8 cellular contexts compared by ENCODE assay signal in the genomic region with DNA sequence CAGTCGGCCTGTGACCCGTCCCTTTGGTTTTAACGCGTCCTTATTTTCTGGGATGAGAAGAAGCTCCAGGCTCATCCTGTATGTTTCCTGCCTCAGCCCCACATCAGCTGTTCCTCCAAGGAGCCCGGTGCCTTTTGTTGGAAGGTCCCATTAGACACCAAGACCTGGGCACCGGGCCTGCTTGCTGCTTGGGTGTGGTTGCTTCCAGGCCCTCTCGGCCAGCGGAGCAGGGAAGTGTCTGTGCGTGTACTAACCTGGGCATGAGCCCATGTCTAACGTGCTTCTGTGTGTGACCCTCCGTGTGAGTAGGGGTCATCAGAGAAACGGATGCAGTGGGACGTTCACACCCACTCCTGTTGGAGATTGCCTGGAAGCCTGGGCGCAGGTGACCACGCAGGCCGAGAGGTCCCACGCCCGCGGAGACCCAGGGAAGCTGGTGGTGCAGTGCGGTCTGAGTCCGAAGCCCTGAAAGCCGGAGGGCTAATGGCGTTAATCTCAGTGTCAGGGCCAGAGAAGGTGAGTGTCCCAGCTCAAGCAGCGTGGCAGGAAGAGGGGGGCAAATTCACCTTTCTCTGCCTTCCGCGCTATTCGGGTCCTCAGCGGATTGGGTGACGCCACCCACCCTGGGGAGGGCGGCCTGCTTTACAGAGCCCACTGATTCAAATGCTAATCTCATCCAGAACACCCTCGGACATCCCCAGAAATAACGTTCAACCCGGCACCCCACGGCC.
DNase-seq lines count a peak whose midpoint lies in the region; ATAC-seq, FAIRE-seq and TF ChIP-seq lines count a peak whose summit lies in the region.
"Not testable (repeated sequence)": the region's sequence is repeated elsewhere in the genome, so short reads cannot be mapped to it uniquely, and the experiment has no call there.

No MANE protein-coding gene starts in this region.

- 92 to 93% (median 92%) methylated on average over 27 to 34 of the region's 34 CpGs for WGBS in adrenal gland, 4 donors
- WGBS in endodermal cell (ENCODE audit: insufficient coverage in 1 of 2, insufficient read length in 1 of 2), 2 experiments = 91 to 97% methylated on average over 14 to 30 of the region's 34 CpGs

- H3K4me3 Mint-ChIP-seq in endodermal cell, type B pancreatic cell: not testable (repeated sequence)

- TF ChIP-seq CTCF in RWPE2 (IDR thresholded peaks at IDR 0.05; ENCODE audit: poor library complexity, severe bottlenecking); adrenal gland (IDR thresholded peaks at IDR 0.05); endodermal cell (conservative IDR thresholded peaks at IDR 0.05); left ventricle myocardium inferior (IDR thresholded peaks at IDR 0.05; ENCODE audit: borderline replicate concordance); type B pancreatic cell (conservative IDR thresholded peaks at IDR 0.05): not testable (repeated sequence)

- not testable (repeated sequence) for H3K9ac ChIP-seq in endodermal cell (ENCODE audit: extremely low read depth, low read length, poor library complexity, severe bottlenecking)

- H3K27me3 ChIP-seq in RWPE2 (ENCODE audit: insufficient read depth, poor library complexity, severe bottlenecking) = peaks cover 31% of the 10 kb centered on the region
- not testable (repeated sequence) for H3K27me3 ChIP-seq in adrenal gland; endodermal cell (ENCODE audit: control insufficient read depth, insufficient read depth, low read length, poor library complexity, severe bottlenecking); left ventricle myocardium inferior (ENCODE audit: low read depth)

- peak; percentile 78 for FAIRE-seq in GM12891 (lab: Jason Lieb, UNC)

- H3K36me3 ChIP-seq in RWPE2 (ENCODE audit: low read depth); adrenal gland (replicated peaks in 1 of 2); endodermal cell (ENCODE audit: control insufficient read depth, insufficient read depth, low read length); left ventricle myocardium inferior: not testable (repeated sequence)

- not testable (repeated sequence) for H3K27me3 Mint-ChIP-seq in endodermal cell (ENCODE audit: insufficient read depth); type B pancreatic cell

- H3K27ac ChIP-seq in RWPE2 (ENCODE audit: poor library complexity, severe bottlenecking); adrenal gland; endodermal cell (ENCODE audit: low read depth, low read length); left ventricle myocardium inferior (replicated peaks): not testable (repeated sequence)

- H3K4me1 ChIP-seq in RWPE2 (ENCODE audit: insufficient read depth, poor library complexity, severe bottlenecking); adrenal gland (replicated peaks in 1 of 2); endodermal cell (ENCODE audit: control insufficient read depth, insufficient read depth, low read length); left ventricle myocardium inferior: not testable (repeated sequence)

- H3K9me3 Mint-ChIP-seq in endodermal cell, type B pancreatic cell: not testable (repeated sequence)

- not testable (repeated sequence) for DNase-seq in GM12891 (ENCODE audit: insufficient read length, low spot score)
- DNase-seq in RWPE2 (ENCODE audit: low spot score) (peak; percentile 66), adrenal gland (peak in 6 of 7 donors; percentile 5 to 33 (median 10)), endodermal cell (peak; percentile 33), left ventricle myocardium inferior (peak; percentile 9), mesenteric fat pad (ENCODE audit: low spot score) (peak; percentile 82), posterior vena cava (ENCODE audit: low spot score) (peak; percentile 81), type B pancreatic cell (ENCODE audit: extremely low spot score, unreplicated experiment) (peak; percentile 60)

- not testable (repeated sequence) for H3K36me3 Mint-ChIP-seq in endodermal cell (ENCODE audit: low read depth); type B pancreatic cell

- not testable (repeated sequence) for H3K27ac Mint-ChIP-seq in endodermal cell, type B pancreatic cell

- not testable (repeated sequence) for ATAC-seq in RWPE2 (ENCODE audit: low read depth)

- not testable (repeated sequence) for H3K4me3 ChIP-seq in RWPE2 (ENCODE audit: severe bottlenecking); adrenal gland; endodermal cell (ENCODE audit: low read length); left ventricle myocardium inferior

- intact Hi-C loops in adrenal gland (cut with DNase I); left ventricle myocardium inferior (cut with micrococcal nuclease): not testable (repeated sequence)
- intact Hi-C loops in posterior vena cava (cut with DNase I) = loop anchor here in 1 of 2 donors (5.0 kb wide), 1 partner anchor 157 kb away; no protein-coding TSS in a partner anchor

- not testable (repeated sequence) for H3K9me3 ChIP-seq in RWPE2 (ENCODE audit: severe bottlenecking); adrenal gland (replicated peaks in 1 of 3); endodermal cell (ENCODE audit: control insufficient read depth, low read length); left ventricle myocardium inferior (replicated peaks)

- TF ChIP-seq POLR2A in GM12891 (IDR thresholded peaks at IDR 0.05; ENCODE audit: low read depth, low read length); adrenal gland (IDR thresholded peaks at IDR 0.05): not testable (repeated sequence)

- not testable (repeated sequence) for H3K4me1 Mint-ChIP-seq in endodermal cell; type B pancreatic cell (ENCODE audit: unreplicated experiment)
